In genomic region chr15:64825431-64826294, GRCh38 we compare ENCODE assay signal across 8 cellular contexts. TPM values are rescaled to one million over a fixed set of nuclear protein-coding genes. Genes with fewer than 3 reads are reported as not detected.
A peak's percentile ranks its signal among the peaks of the same experiment; 100 is the strongest.
DNase-seq lines count a peak whose midpoint lies in the region; ATAC-seq and TF ChIP-seq lines count a peak whose summit lies in the region.

PIF1 (minus strand) TSS chr15:64825647; CDS start chr15:64824335, 1,312 bp downstream.

- H3K36me3 Mint-ChIP-seq in activated naive CD4-positive, alpha-beta T cell treated with anti-CD3 and anti-CD28 coated beads, Interleukin-2, amount 50 U/mL, for 24 hours: no peaks in the 10 kb centered on the region

- H3K4me1 ChIP-seq in thoracic aorta (ENCODE audit: control insufficient read depth in 1 of 2, low read depth in 2 of 2): peaks cover 15 to 16% of the 10 kb centered on the region in 2 donors

- no peak for TF ChIP-seq CTCF in omental fat pad (IDR thresholded peaks at IDR 0.05)
- no peak for TF ChIP-seq CTCF in thoracic aorta (IDR thresholded peaks at IDR 0.05)

- H3K4me3 Mint-ChIP-seq in activated naive CD4-positive, alpha-beta T cell treated with anti-CD3 and anti-CD28 coated beads, Interleukin-2, amount 50 U/mL, for 24 hours: peak within 1 kb of the TSS; percentile 82

- H3K27ac ChIP-seq in thoracic aorta: peak within 1 kb of the TSS; percentile 51 to 63

- H3K9me3 Mint-ChIP-seq in activated naive CD4-positive, alpha-beta T cell treated with anti-CD3 and anti-CD28 coated beads, Interleukin-2, amount 50 U/mL, for 24 hours: no peaks in the 10 kb centered on the region

- H3K4me1 Mint-ChIP-seq in activated naive CD4-positive, alpha-beta T cell treated with anti-CD3 and anti-CD28 coated beads, Interleukin-2, amount 50 U/mL, for 24 hours: peaks cover 24% of the 10 kb centered on the region

- no peaks in the 10 kb centered on the region for H3K36me3 ChIP-seq in thoracic aorta

- H3K27ac Mint-ChIP-seq in activated naive CD4-positive, alpha-beta T cell treated with anti-CD3 and anti-CD28 coated beads, Interleukin-2, amount 50 U/mL, for 24 hours: peak within 1 kb of the TSS; percentile 46

- peaks cover 3% of the 10 kb centered on the region for H3K27me3 Mint-ChIP-seq in activated naive CD4-positive, alpha-beta T cell treated with anti-CD3 and anti-CD28 coated beads, Interleukin-2, amount 50 U/mL, for 24 hours

- no peaks in the 10 kb centered on the region for H3K9me3 ChIP-seq in thoracic aorta

- TF ChIP-seq POLR2A in GM10847 (IDR thresholded peaks at IDR 0.05; ENCODE audit: extremely low read depth, insufficient read length): peak; percentile 63

- DNase-seq in NCI-H1105 (lab: John Stamatoyannopoulos, UW) (peak; percentile 99), SKM-1 (lab: John Stamatoyannopoulos, UW; ENCODE audit: unreplicated experiment) (peak; percentile 98), glomerular endothelial cell (ENCODE audit: extremely low read depth, low read depth, low spot score) (peak; percentile 98), omental fat pad (ENCODE audit: low spot score) (peak; percentile 64), thoracic aorta (ENCODE audit: low spot score) (peak; percentile 93)

- ATAC-seq in HG02642 (IDR thresholded peaks at IDR 0.05; ENCODE audit: poor library complexity, unreplicated experiment) (peak; percentile 83), omental fat pad (ENCODE audit: low FRiP score) (peak; percentile 98), thoracic aorta (ENCODE audit: insufficient number of reproducible peaks, low FRiP score, low read depth) (peak; percentile 99)

- peak within 1 kb of the TSS; percentile 80 for H3K4me3 ChIP-seq in thoracic aorta

- H3K27me3 ChIP-seq in thoracic aorta (replicated peaks; ENCODE audit: insufficient read depth): no peaks in the 10 kb centered on the region

RNA-seq across cellular contexts. Expression of gene PIF1, which starts in this region (rescaled TPM):
- 4.6 and 7.5 TPM in 2 replicates for total RNA-seq in glomerular endothelial cell
- total RNA-seq in omental fat pad: 1 to 10 TPM in 2 of 4 donors, under 1 TPM in 1, not detected in 1; 0.63 to 1.4 (median 1.0) TPM
- 1 to 10 TPM; 1.1 to 9.0 TPM for total RNA-seq in thoracic aorta

Comparison
In these comparisons a context has a peak if more than half of its experiments do, and no peak if none do; other contexts are left out.
1. Peak in every context shown above with its lines: DNase-seq, ATAC-seq, H3K4me3 ChIP-seq and H3K27ac ChIP-seq.